In the genomic region with DNA sequence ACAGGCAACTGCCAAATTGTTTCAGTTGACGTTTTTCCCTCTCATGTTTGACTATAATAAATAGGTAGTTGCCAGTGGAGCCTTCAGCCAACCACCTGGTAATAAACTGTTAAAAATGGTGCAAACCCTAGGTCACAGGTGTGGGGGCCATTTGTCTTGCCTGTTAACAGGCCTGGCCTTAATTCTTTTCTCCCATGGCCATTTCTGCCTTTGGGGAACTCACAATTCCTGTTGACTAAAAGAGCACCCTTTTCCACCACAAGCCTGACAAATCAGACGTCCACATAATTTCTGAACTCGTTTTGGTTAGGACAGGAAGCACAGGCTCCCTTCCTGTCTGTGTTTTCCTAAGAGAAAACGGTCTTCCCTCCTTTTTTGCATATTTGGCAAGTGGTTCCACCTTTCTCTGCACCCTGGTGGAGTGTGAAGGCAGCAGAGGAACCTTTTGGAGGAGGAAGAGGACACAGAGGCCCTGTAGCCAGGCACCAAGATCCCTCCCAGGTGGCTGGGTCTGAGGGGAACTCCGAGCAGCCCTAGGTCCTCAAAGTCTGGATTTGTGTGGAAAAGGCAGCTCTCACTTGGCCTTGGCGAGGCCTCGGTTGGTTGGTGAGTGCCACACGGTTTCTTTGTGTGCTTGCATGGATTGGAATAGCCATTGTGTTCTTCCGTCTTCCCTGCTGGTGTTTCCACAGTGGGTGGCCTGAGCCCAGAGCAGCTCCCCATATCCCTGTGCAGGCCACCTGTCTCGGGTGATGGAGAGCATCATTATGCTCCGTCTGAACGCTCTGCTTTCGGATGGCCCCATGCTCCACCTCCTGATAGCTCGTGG, we compare ENCODE assay signal across 11 cellular contexts. TPM values are rescaled to one million over a fixed set of nuclear protein-coding genes. Genes with fewer than 3 reads are reported as not detected.
A peak's percentile ranks its signal among the peaks of the same experiment; 100 is the strongest.
DNase-seq lines count a peak whose midpoint lies in the region; ATAC-seq and TF ChIP-seq lines count a peak whose summit lies in the region.
"Had no signal": no experiment of that assay in that cellular context is flagged by ENCODE, and none has a peak within 500 bp of the region (broad histone marks: within the 10 kb centered on the region; RNA-seq: fewer than 3 reads in every experiment).

No MANE protein-coding gene starts in this region.

- H3K4me3 Mint-ChIP-seq in activated CD4-positive, alpha-beta memory T cell treated with anti-CD3 and anti-CD28 coated beads, Interleukin-2, amount 10 ng/mL, durations not matched to agents 7 days and 5 days = peak overlapping the region; percentile 88
- peak overlapping the region; percentile 88 to 100 (median 100) for H3K4me3 Mint-ChIP-seq in naive thymus-derived CD8-positive, alpha-beta T cell

- CTCF ChIA-PET in activated CD4-positive, alpha-beta memory T cell treated with anti-CD3 and anti-CD28 coated beads, Interleukin-2, amount 10 ng/mL, durations not matched to agents 7 days and 5 days (lab: Charles Lee) = interaction anchor here (0.8 to 14.5 kb wide), 17 partner anchors 8 to 103 kb away, joined by 3 to 177 read pairs (median 10); no protein-coding TSS in a partner anchor

- no peaks in the 10 kb centered on the region for H3K9me3 Mint-ChIP-seq in activated CD4-positive, alpha-beta memory T cell treated with anti-CD3 and anti-CD28 coated beads, Interleukin-2, amount 10 ng/mL, durations not matched to agents 7 days and 5 days
- H3K9me3 Mint-ChIP-seq in naive thymus-derived CD8-positive, alpha-beta T cell = no peaks in the 10 kb centered on the region

- peaks cover 18% of the 10 kb centered on the region for H3K4me1 Mint-ChIP-seq in activated CD4-positive, alpha-beta memory T cell treated with anti-CD3 and anti-CD28 coated beads, Interleukin-2, amount 10 ng/mL, durations not matched to agents 7 days and 5 days
- peaks cover 24 to 64% (median 52%) of the 10 kb centered on the region in 4 donors for H3K4me1 Mint-ChIP-seq in naive thymus-derived CD8-positive, alpha-beta T cell

- H3K27me3 Mint-ChIP-seq in activated CD4-positive, alpha-beta memory T cell treated with anti-CD3 and anti-CD28 coated beads, Interleukin-2, amount 10 ng/mL, durations not matched to agents 7 days and 5 days = no peaks in the 10 kb centered on the region
- no peaks in the 10 kb centered on the region for H3K27me3 Mint-ChIP-seq in naive thymus-derived CD8-positive, alpha-beta T cell

- peak; percentile 25 for ATAC-seq in HG03196 (IDR thresholded peaks at IDR 0.05; ENCODE audit: unreplicated experiment)
- ATAC-seq in naive thymus-derived CD8-positive, alpha-beta T cell = no peak
- ATAC-seq in GM21367 (IDR thresholded peaks at IDR 0.05; ENCODE audit: unreplicated experiment) = no peak
- ATAC-seq: heart right ventricle had no signal

- peak overlapping the region; percentile 99 for H3K27ac Mint-ChIP-seq in activated CD4-positive, alpha-beta memory T cell treated with anti-CD3 and anti-CD28 coated beads, Interleukin-2, amount 10 ng/mL, durations not matched to agents 7 days and 5 days
- peak overlapping the region in 9 of 10 donors; percentile 91 to 100 (median 99) for H3K27ac Mint-ChIP-seq in naive thymus-derived CD8-positive, alpha-beta T cell

- peak overlapping the region; percentile 81 for H3K4me3 ChIP-seq in GM12865 (ENCODE audit: low read depth, low read length)

- POLR2A ChIA-PET in activated CD4-positive, alpha-beta memory T cell treated with anti-CD3 and anti-CD28 coated beads, Interleukin-2, amount 10 ng/mL, durations not matched to agents 7 days and 5 days (lab: Charles Lee) = interaction anchor here (0.8 to 23.3 kb wide), 13 partner anchors 9 to 144 kb away, joined by 3 to 1125 read pairs (median 103); no protein-coding TSS in a partner anchor
- POLR2A ChIA-PET in naive thymus-derived CD8-positive, alpha-beta T cell (lab: Charles Lee) = interaction anchor here (0.8 to 32.9 kb wide), 11 partner anchors 9 to 160 kb away, joined by 3 to 1553 read pairs (median 7); no protein-coding TSS in a partner anchor

- no peak for TF ChIP-seq CTCF in GM12865 (IDR thresholded peaks at IDR 0.05; ENCODE audit: insufficient read depth, low read depth, low read length, missing control alignments)

- DNase-seq in GM12865 (ENCODE audit: low read depth) (peak; percentile 53), NCI-H774 (lab: John Stamatoyannopoulos, UW) (no peak), cortex of kidney (lab: John Stamatoyannopoulos, UW) (no peak), NCI-H524 (lab: John Stamatoyannopoulos, UW) (no peak)
- no peak for DNase-seq in activated CD4-positive, alpha-beta memory T cell treated with anti-CD3 and anti-CD28 coated beads, Interleukin-2, amount 10 ng/mL, durations not matched to agents 7 days and 5 days
- DNase-seq in naive thymus-derived CD8-positive, alpha-beta T cell = peak in 1 of 10 donors; percentile 17
- DNase-seq: heart right ventricle, NCI-H187 treated with DMSO at 0.1 percent for 48 hours, T1000 had no signal

- peaks cover 87% of the 10 kb centered on the region for H3K36me3 Mint-ChIP-seq in activated CD4-positive, alpha-beta memory T cell treated with anti-CD3 and anti-CD28 coated beads, Interleukin-2, amount 10 ng/mL, durations not matched to agents 7 days and 5 days (ENCODE audit: low read depth)
- peaks cover 25 to 43% (median 37%) of the 10 kb centered on the region in 3 donors for H3K36me3 Mint-ChIP-seq in naive thymus-derived CD8-positive, alpha-beta T cell

RNA-seq across cellular contexts. Expression of gene IKZF1, which starts 4.0 kb away (rescaled TPM):
- 100 to 1,000 TPM; 383 to 404 TPM for total RNA-seq in activated CD4-positive, alpha-beta memory T cell treated with anti-CD3 and anti-CD28 coated beads, Interleukin-2, amount 10 ng/mL, durations not matched to agents 7 days and 5 days
- total RNA-seq in naive thymus-derived CD8-positive, alpha-beta T cell = 100 to 1,000 TPM; 416 to 435 TPM
- 100 to 1,000 TPM; 145 to 257 (median 209) TPM for polyA plus RNA-seq in naive thymus-derived CD8-positive, alpha-beta T cell
